Comparison of ENCODE assay signal across 35 cellular contexts in genomic region chr3:6264906-6265305, GRCh38.
"Had no signal": no experiment of that assay in that cellular context is flagged by ENCODE, and none has a peak within 500 bp of the region (broad histone marks: within the 10 kb centered on the region; RNA-seq: fewer than 3 reads in every experiment).

No MANE protein-coding gene starts in this region.

- H3K36me3 ChIP-seq: ascending aorta, cardiac muscle cell had no signal

- H3K4me1 Mint-ChIP-seq: activated CD4-positive, alpha-beta T cell treated with anti-CD3 and anti-CD28 coated beads, Interleukin-2, amount 10 ng/mL, durations not matched to agents 24 days and 14 days; activated naive CD4-positive, alpha-beta T cell treated with anti-CD3 and anti-CD28 coated beads, Interleukin-2, amount 10 ng/mL, durations not matched to agents 7 days and 5 days; activated naive CD4-positive, alpha-beta T cell treated with anti-CD3 and anti-CD28 coated beads, Interleukin-2, amount 50 U/mL, for 24 hours; activated naive CD8-positive, alpha-beta T cell treated with anti-CD3 and anti-CD28 coated beads, Interleukin-2, amount 10 ng/mL, durations not matched to agents 7 days and 5 days; activated naive CD8-positive, alpha-beta T cell treated with anti-CD3 and anti-CD28 coated beads, Interleukin-2, amount 50 U/mL, for 24 hours; activated T-helper 17 cell treated with anti-CD3 and anti-CD28 coated beads, Interleukin-2, amount 50 U/mL, for 72 hours; brain; central memory CD8-positive, alpha-beta T cell; T-helper 17 cell had no signal

- H3K4me3 ChIP-seq: ascending aorta, cardiac muscle cell had no signal

- H3K4me3 Mint-ChIP-seq: activated B cell treated with CpG ODN at 0.5 μM for 24 hours; activated CD4-positive, alpha-beta memory T cell treated with anti-CD3 and anti-CD28 coated beads for 36 hours; activated CD4-positive, alpha-beta T cell treated with anti-CD3 and anti-CD28 coated beads, Interleukin-2, amount 10 ng/mL, durations not matched to agents 24 days and 14 days; activated CD8-positive, alpha-beta T cell treated with anti-CD3 and anti-CD28 coated beads for 36 hours; activated naive CD4-positive, alpha-beta T cell treated with anti-CD3 and anti-CD28 coated beads, Interleukin-2, amount 10 ng/mL, durations not matched to agents 7 days and 5 days; activated naive CD4-positive, alpha-beta T cell treated with anti-CD3 and anti-CD28 coated beads, Interleukin-2, amount 50 U/mL, for 24 hours; activated naive CD8-positive, alpha-beta T cell; activated naive CD8-positive, alpha-beta T cell treated with anti-CD3 and anti-CD28 coated beads, Interleukin-2, amount 10 ng/mL, durations not matched to agents 7 days and 5 days; activated naive CD8-positive, alpha-beta T cell treated with anti-CD3 and anti-CD28 coated beads, Interleukin-2, amount 50 U/mL, for 24 hours; activated T-cell treated with anti-CD3 and anti-CD28 coated beads, Interleukin-2, amount 50 U/mL, for 4 hours; activated T-cell treated with anti-CD3 and anti-CD28 coated beads, Interleukin-2, amount 50 U/mL, for 72 hours; activated T-helper 1 cell treated with anti-CD3 and anti-CD28 coated beads, Interleukin-12 subunit alpha, Interleukin-12 subunit beta, Interleukin-2, Interleukin-4 antibody, amounts not matched to agents 30 ng/mL and 10 ng/mL and 1 ng/mL, durations not matched to agents 14 hours and 24 hours and 36 hours; activated T-helper 17 cell treated with anti-CD3 and anti-CD28 coated beads, Interleukin-2, amount 50 U/mL, for 72 hours; brain; central memory CD8-positive, alpha-beta T cell; T-helper 17 cell; T-helper 2 cell treated with Interferon-gamma antibody and Interleukin-4, amounts not matched to agents 5 μg/mL and 100 μg/mL, for 36 hours had no signal

- H3K4me1 ChIP-seq: ascending aorta had no signal

- H3K27me3 Mint-ChIP-seq: activated B cell treated with CpG ODN at 0.5 μM for 24 hours; activated CD4-positive, alpha-beta memory T cell treated with anti-CD3 and anti-CD28 coated beads for 36 hours; activated CD4-positive, alpha-beta T cell treated with anti-CD3 and anti-CD28 coated beads, Interleukin-2, amount 10 ng/mL, durations not matched to agents 24 days and 14 days; activated CD8-positive, alpha-beta T cell treated with anti-CD3 and anti-CD28 coated beads for 36 hours; activated naive CD4-positive, alpha-beta T cell treated with anti-CD3 and anti-CD28 coated beads, Interleukin-2, amount 10 ng/mL, durations not matched to agents 7 days and 5 days; activated naive CD4-positive, alpha-beta T cell treated with anti-CD3 and anti-CD28 coated beads, Interleukin-2, amount 50 U/mL, for 24 hours; activated naive CD8-positive, alpha-beta T cell; activated naive CD8-positive, alpha-beta T cell treated with anti-CD3 and anti-CD28 coated beads, Interleukin-2, amount 10 ng/mL, durations not matched to agents 7 days and 5 days; activated naive CD8-positive, alpha-beta T cell treated with anti-CD3 and anti-CD28 coated beads, Interleukin-2, amount 50 U/mL, for 24 hours; activated T-helper 17 cell treated with anti-CD3 and anti-CD28 coated beads, Interleukin-2, amount 50 U/mL, for 72 hours; brain; central memory CD8-positive, alpha-beta T cell; T-helper 17 cell had no signal

- H3K27ac Mint-ChIP-seq: activated B cell treated with CpG ODN at 0.5 μM for 24 hours; activated CD4-positive, alpha-beta memory T cell treated with anti-CD3 and anti-CD28 coated beads for 36 hours; activated CD4-positive, alpha-beta T cell treated with anti-CD3 and anti-CD28 coated beads, Interleukin-2, amount 10 ng/mL, durations not matched to agents 24 days and 14 days; activated CD8-positive, alpha-beta T cell treated with anti-CD3 and anti-CD28 coated beads for 36 hours; activated naive CD4-positive, alpha-beta T cell treated with anti-CD3 and anti-CD28 coated beads, Interleukin-2, amount 10 ng/mL, durations not matched to agents 7 days and 5 days; activated naive CD4-positive, alpha-beta T cell treated with anti-CD3 and anti-CD28 coated beads, Interleukin-2, amount 50 U/mL, for 24 hours; activated naive CD8-positive, alpha-beta T cell; activated naive CD8-positive, alpha-beta T cell treated with anti-CD3 and anti-CD28 coated beads, Interleukin-2, amount 10 ng/mL, durations not matched to agents 7 days and 5 days; activated naive CD8-positive, alpha-beta T cell treated with anti-CD3 and anti-CD28 coated beads, Interleukin-2, amount 50 U/mL, for 24 hours; activated T-cell treated with anti-CD3 and anti-CD28 coated beads, Interleukin-2, amount 50 U/mL, for 72 hours; activated T-helper 1 cell treated with anti-CD3 and anti-CD28 coated beads, Interleukin-12 subunit alpha, Interleukin-12 subunit beta, Interleukin-2, Interleukin-4 antibody, amounts not matched to agents 30 ng/mL and 10 ng/mL and 1 ng/mL, durations not matched to agents 14 hours and 24 hours and 36 hours; activated T-helper 17 cell treated with anti-CD3 and anti-CD28 coated beads, Interleukin-2, amount 50 U/mL, for 72 hours; brain; T-helper 17 cell; T-helper 2 cell treated with Interferon-gamma antibody and Interleukin-4, amounts not matched to agents 5 μg/mL and 100 μg/mL, for 36 hours had no signal

- H3K27ac ChIP-seq: ascending aorta, cardiac muscle cell, VCaP had no signal

- H3K9me3 Mint-ChIP-seq: activated B cell treated with CpG ODN at 0.5 μM for 24 hours; activated T-cell treated with anti-CD3 and anti-CD28 coated beads, Interleukin-2, amount 50 U/mL, for 4 hours; activated T-helper 17 cell treated with anti-CD3 and anti-CD28 coated beads, Interleukin-2, amount 50 U/mL, for 72 hours had no signal

- ATAC-seq: activated CD8-positive, alpha-beta T cell treated with anti-CD3 and anti-CD28 coated beads for 36 hours; activated naive CD8-positive, alpha-beta T cell treated with anti-CD3 and anti-CD28 coated beads, Interleukin-2, amount 50 U/mL, for 24 hours; activated T-cell treated with anti-CD3 and anti-CD28 coated beads, Interleukin-2, amount 50 U/mL, for 4 hours; activated T-cell treated with anti-CD3 and anti-CD28 coated beads, Interleukin-2, amount 50 U/mL, for 72 hours; activated T-helper 17 cell treated with anti-CD3 and anti-CD28 coated beads, Interleukin-2, amount 50 U/mL, for 72 hours; T-helper 17 cell had no signal

- H3K27me3 ChIP-seq: ascending aorta, cardiac muscle cell had no signal

- H3K36me3 Mint-ChIP-seq: activated CD4-positive, alpha-beta memory T cell treated with anti-CD3 and anti-CD28 coated beads for 36 hours; activated naive CD4-positive, alpha-beta T cell treated with anti-CD3 and anti-CD28 coated beads, Interleukin-2, amount 10 ng/mL, durations not matched to agents 7 days and 5 days; activated naive CD4-positive, alpha-beta T cell treated with anti-CD3 and anti-CD28 coated beads, Interleukin-2, amount 50 U/mL, for 24 hours; activated naive CD8-positive, alpha-beta T cell; activated naive CD8-positive, alpha-beta T cell treated with anti-CD3 and anti-CD28 coated beads, Interleukin-2, amount 10 ng/mL, durations not matched to agents 7 days and 5 days; brain had no signal

- DNase-seq: activated B cell treated with CpG ODN at 0.5 μM for 24 hours; activated CD4-positive, alpha-beta memory T cell treated with anti-CD3 and anti-CD28 coated beads for 36 hours; activated CD4-positive, alpha-beta T cell treated with anti-CD3 and anti-CD28 coated beads for 4 hours; activated CD4-positive, alpha-beta T cell treated with anti-CD3 and anti-CD28 coated beads, Interleukin-2, amount 10 ng/mL, durations not matched to agents 24 days and 14 days; activated CD4-positive, alpha-beta T cell treated with anti-CD3 and anti-CD28 coated beads, Interleukin-2, amount 50 U/mL, for 1 hour; activated CD4-positive, alpha-beta T cell treated with anti-CD3 and anti-CD28 coated beads, Interleukin-2, amount 50 U/mL, for 4 hours; activated CD4-positive, CD25-positive, alpha-beta regulatory T cell treated with anti-CD3 and anti-CD28 coated beads, Interleukin-2, amount 50 U/mL, for 72 hours; activated CD8-positive, alpha-beta memory T cell treated with anti-CD3 and anti-CD28 coated beads, Interleukin-2, amount 50 U/mL, for 4 hours; activated CD8-positive, alpha-beta T cell treated with anti-CD3 and anti-CD28 coated beads for 36 hours; activated effector memory CD4-positive, alpha-beta T cell treated with Interleukin-2 at 50 U/mL for 16 hours; activated gamma-delta T cell; activated naive CD4-positive, alpha-beta T cell treated with anti-CD3 and anti-CD28 coated beads, Interleukin-2, amount 10 ng/mL, durations not matched to agents 7 days and 5 days; activated naive CD4-positive, alpha-beta T cell treated with Interleukin-2 at 50 U/mL for 16 hours; activated naive CD8-positive, alpha-beta T cell treated with anti-CD3 and anti-CD28 coated beads, Interleukin-2, amount 10 ng/mL, durations not matched to agents 7 days and 5 days; activated naive CD8-positive, alpha-beta T cell treated with anti-CD3 and anti-CD28 coated beads, Interleukin-2, amount 50 U/mL, for 24 hours; activated T-cell treated with anti-CD3 and anti-CD28 coated beads for 4 hours; activated T-cell treated with anti-CD3 and anti-CD28 coated beads, Interleukin-2, amount 50 U/mL, for 1 hour; activated T-cell treated with anti-CD3 and anti-CD28 coated beads, Interleukin-2, amount 50 U/mL, for 4 hours; activated T-cell treated with anti-CD3 and anti-CD28 coated beads, Interleukin-2, amount 50 U/mL, for 72 hours; amygdala; anterior cingulate cortex; caudate nucleus; cerebellar nuclear complex; T-helper 17 cell; T-helper 9 cell had no signal
